In genomic region chr12:75735853-75736252, GRCh38 we compare ENCODE assay signal across 28 cellular contexts.
DNase-seq lines count a peak whose midpoint lies in the region; ATAC-seq lines count a peak whose summit lies in the region.
"Had no signal": no experiment of that assay in that cellular context is flagged by ENCODE, and none has a peak within 500 bp of the region (broad histone marks: within the 10 kb centered on the region; RNA-seq: fewer than 3 reads in every experiment).

No MANE protein-coding gene starts in this region.

- no peak overlapping the region for H3K9ac ChIP-seq in mesendoderm (ENCODE audit: low read length)
- H3K9ac ChIP-seq: KMS-11 had no signal

- peak; percentile 72 for ATAC-seq in esophagus mucosa
- ATAC-seq in GM18870 (IDR thresholded peaks at IDR 0.05; ENCODE audit: unreplicated experiment): no peak
- no peak for ATAC-seq in GM19351 (IDR thresholded peaks at IDR 0.05; ENCODE audit: unreplicated experiment)
- ATAC-seq: activated CD8-positive, alpha-beta T cell treated with anti-CD3 and anti-CD28 coated beads for 36 hours; activated T-helper 17 cell treated with anti-CD3 and anti-CD28 coated beads, Interleukin-2, amount 50 U/mL, for 72 hours had no signal

- DNase-seq in NCI-H2196 (lab: John Stamatoyannopoulos, UW; ENCODE audit: unreplicated experiment) (peak; percentile 31), NCI-H2196 treated with DMSO at 0.1 percent for 48 hours (lab: John Stamatoyannopoulos, UW; ENCODE audit: unreplicated experiment) (no peak), mesendoderm (no peak), NCI-H446 treated with DMSO at 0.1 percent for 48 hours (lab: John Stamatoyannopoulos, UW) (no peak)
- DNase-seq in activated CD4-positive, CD25-positive, alpha-beta regulatory T cell (lab: John Stamatoyannopoulos, UW): no peak
- DNase-seq: activated CD8-positive, alpha-beta memory T cell treated with anti-CD3 and anti-CD28 coated beads, Interleukin-2, amount 50 U/mL, for 48 hours; activated CD8-positive, alpha-beta T cell treated with anti-CD3 and anti-CD28 coated beads for 36 hours; activated naive CD4-positive, alpha-beta T cell treated with anti-CD3 and anti-CD28 coated beads, Interleukin-2, amount 50 U/mL, for 16 hours; amniotic stem cell; COR-L47; GF-D8; GOT3; immature natural killer cell; NCI-H1417 treated with DMSO at 0.1 percent for 48 hours; NCI-H2029 treated with DMSO at 0.1 percent for 48 hours; NCI-H2227 treated with DMSO at 0.1 percent for 48 hours; NCI-H69; PC-9; Right ventricle myocardium superior; stimulated activated CD4-positive, alpha-beta T cell treated with anti-CD3 and anti-CD28 coated beads, Interleukin-4, amount 100 ng/mL, for 1 hour; T-helper 2 cell; upper lobe of left lung had no signal

- H3K4me1 ChIP-seq in mesendoderm (ENCODE audit: control insufficient read depth, low read depth, low read length): peaks cover 2% of the 10 kb centered on the region
- H3K4me1 ChIP-seq: upper lobe of left lung had no signal

- no peak overlapping the region for H2BK5ac ChIP-seq in mesendoderm (ENCODE audit: low read length)

- WGBS in mesendoderm (ENCODE audit: extremely low coverage, insufficient coverage, low lambda C conversion rate): no CpG with 5 or more reads among the region's 1 CpG

- no peaks in the 10 kb centered on the region for H3K79me2 ChIP-seq in mesendoderm (ENCODE audit: control insufficient read depth, insufficient read depth, low read length)

- H2BK15ac ChIP-seq in mesendoderm (replicated peaks; ENCODE audit: low read depth): no peak overlapping the region

- H3K18ac ChIP-seq in mesendoderm (ENCODE audit: low read length): no peak overlapping the region

- no peaks in the 10 kb centered on the region for H3K36me3 ChIP-seq in mesendoderm (ENCODE audit: control insufficient read depth, insufficient read depth, low read length)
- H3K36me3 ChIP-seq: upper lobe of left lung had no signal

- no peak overlapping the region for H3K4me2 ChIP-seq in mesendoderm (ENCODE audit: low read length)
- H3K4me2 ChIP-seq: KMS-11, PC-9 had no signal

- H3K4me3 ChIP-seq in mesendoderm (ENCODE audit: low read length): no peak overlapping the region
- H3K4me3 ChIP-seq: PC-9, upper lobe of left lung had no signal

- no peak overlapping the region for H3K27ac ChIP-seq in mesendoderm (ENCODE audit: low read depth, low read length)
- H3K27ac ChIP-seq: 22Rv1, KMS-11, PC-9, upper lobe of left lung had no signal

- no peak overlapping the region for H3K4ac ChIP-seq in mesendoderm (ENCODE audit: low read depth, low read length)

- peak overlapping the region; percentile 15 for H3K56ac ChIP-seq in mesendoderm (ENCODE audit: low read length)

- no peak overlapping the region for H3K23ac ChIP-seq in mesendoderm (ENCODE audit: low read length)

- no peak overlapping the region for H4K5ac ChIP-seq in mesendoderm (ENCODE audit: low read length)

- H4K8ac ChIP-seq in mesendoderm (ENCODE audit: low read depth, low read length): no peak overlapping the region

- no peak overlapping the region for H2BK120ac ChIP-seq in mesendoderm (ENCODE audit: low read depth, low read length)

- H2AK5ac ChIP-seq in mesendoderm (ENCODE audit: low read length): no peak overlapping the region

- no peaks in the 10 kb centered on the region for H3K79me1 ChIP-seq in mesendoderm (ENCODE audit: low read length)

- no peaks in the 10 kb centered on the region for H3K27me3 ChIP-seq in mesendoderm (ENCODE audit: insufficient read depth, low read length, poor library complexity)
- H3K27me3 ChIP-seq: upper lobe of left lung had no signal
